16 cellular contexts compared by ENCODE assay signal in genomic region chr1:246106342-246106763, GRCh38.
DNase-seq lines count a peak whose midpoint lies in the region; ATAC-seq, FAIRE-seq and TF ChIP-seq lines count a peak whose summit lies in the region.
"Had no signal": no experiment of that assay in that cellular context is flagged by ENCODE, and none has a peak within 500 bp of the region (broad histone marks: within the 10 kb centered on the region; RNA-seq: fewer than 3 reads in every experiment).

No MANE protein-coding gene starts in this region.

- CTCF ChIA-PET in activated CD4-positive, alpha-beta T cell treated with anti-CD3 and anti-CD28 coated beads, Interleukin-2, amount 10 ng/mL, durations not matched to agents 7 days and 5 days (lab: Charles Lee), result no interaction called here

- TF ChIP-seq CTCF in keratinocyte (optimal IDR thresholded peaks at IDR 0.05 in 1 of 3, IDR thresholded peaks at IDR 0.05 in 1 of 3, conservative IDR thresholded peaks at IDR 0.05 in 1 of 3; ENCODE audit: extremely low read depth in 1 of 3, insufficient read depth in 2 of 3, low read length in 3 of 3), result no peak

- H3K9me3 Mint-ChIP-seq in activated CD4-positive, alpha-beta T cell treated with anti-CD3 and anti-CD28 coated beads, Interleukin-2, amount 10 ng/mL, durations not matched to agents 7 days and 5 days, result no peaks in the 10 kb centered on the region

- H3K79me2 ChIP-seq in keratinocyte (ENCODE audit: control insufficient read depth, insufficient read depth, low read length), result no peaks in the 10 kb centered on the region

- H3K4me3 Mint-ChIP-seq in activated CD4-positive, alpha-beta T cell treated with anti-CD3 and anti-CD28 coated beads, Interleukin-2, amount 10 ng/mL, durations not matched to agents 7 days and 5 days, result no peak overlapping the region
- H3K4me3 Mint-ChIP-seq: naive B cell had no signal

- ATAC-seq in HG03175 (IDR thresholded peaks at IDR 0.05; ENCODE audit: unreplicated experiment), result peak; percentile 94
- no peak for ATAC-seq in stimulated activated naive CD8-positive, alpha-beta T cell treated with anti-CD3 and anti-CD28 coated beads, Interleukin-15, Interleukin-2, amounts not matched to agents 100 U/mL and 50 U/mL, for 24 hours
- no peak for ATAC-seq in left cardiac atrium
- no peak for ATAC-seq in GM18519 (IDR thresholded peaks at IDR 0.05; ENCODE audit: low FRiP score, unreplicated experiment)
- ATAC-seq: upper lobe of right lung had no signal

- H4K20me1 ChIP-seq in keratinocyte (ENCODE audit: control insufficient read depth, extremely low read depth, insufficient read depth, low read length), result no peaks in the 10 kb centered on the region

- no peaks in the 10 kb centered on the region for H3K9me3 ChIP-seq in keratinocyte (ENCODE audit: control insufficient read depth, low read depth, low read length)
- H3K9me3 ChIP-seq: upper lobe of right lung had no signal

- H3K36me3 Mint-ChIP-seq in activated CD4-positive, alpha-beta T cell treated with anti-CD3 and anti-CD28 coated beads, Interleukin-2, amount 10 ng/mL, durations not matched to agents 7 days and 5 days (ENCODE audit: low read depth), result peaks cover under 1% of the 10 kb centered on the region

- no peak overlapping the region for H2AFZ ChIP-seq in keratinocyte (ENCODE audit: control insufficient read depth, low read length)

- no peaks in the 10 kb centered on the region for H3K27me3 Mint-ChIP-seq in activated CD4-positive, alpha-beta T cell treated with anti-CD3 and anti-CD28 coated beads, Interleukin-2, amount 10 ng/mL, durations not matched to agents 7 days and 5 days
- H3K27me3 Mint-ChIP-seq: naive B cell had no signal

- FAIRE-seq in GM18507 (lab: Jason Lieb, UNC) (peak; percentile 45), keratinocyte (lab: Jason Lieb, UNC) (peak; percentile 23)
- FAIRE-seq: islet of Langerhans had no signal

- H3K4me1 Mint-ChIP-seq in activated CD4-positive, alpha-beta T cell treated with anti-CD3 and anti-CD28 coated beads, Interleukin-2, amount 10 ng/mL, durations not matched to agents 7 days and 5 days, result no peaks in the 10 kb centered on the region

- DNase-seq in GM18507 (ENCODE audit: extremely low spot score, insufficient read length, low read depth) (no peak), SIG-M5 treated with dmso at 0.1 percent for 504 hours (lab: John Stamatoyannopoulos, UW; ENCODE audit: unreplicated experiment) (peak; percentile 98), keratinocyte (ENCODE audit: low read depth, low spot score) (no peak), left cardiac atrium (no peak)
- DNase-seq in activated CD4-positive, alpha-beta T cell treated with anti-CD3 and anti-CD28 coated beads, Interleukin-2, amount 10 ng/mL, durations not matched to agents 7 days and 5 days, result no peak
- no peak for DNase-seq in stimulated activated naive CD8-positive, alpha-beta T cell treated with anti-CD3 and anti-CD28 coated beads, Interleukin-15, Interleukin-2, amounts not matched to agents 100 U/mL and 50 U/mL, for 24 hours
- DNase-seq: activated CD4-positive, alpha-beta T cell treated with anti-CD3 and anti-CD28 coated beads, Interleukin-2, amount 50 U/mL, for 1 hour; activated effector memory CD4-positive, alpha-beta T cell treated with Interleukin-2 at 50 U/mL for 16 hours; Karpas-422; naive B cell; SHP77; upper lobe of right lung had no signal

- dilution Hi-C loops in keratinocyte (cut with MboI; ENCODE audit: extremely low pct_ligation_motif_present, low sequenced_read_pairs), result no loop called here

- H3K4me2 ChIP-seq in keratinocyte (ENCODE audit: control insufficient read depth, extremely low read depth, insufficient read depth, low read depth, low read length), result no peak overlapping the region

- H3K27ac ChIP-seq in keratinocyte (ENCODE audit: control insufficient read depth, insufficient read depth, low read length), result no peak overlapping the region
- H3K27ac ChIP-seq: C4-2B, upper lobe of right lung had no signal

- POLR2A ChIA-PET in activated CD4-positive, alpha-beta T cell treated with anti-CD3 and anti-CD28 coated beads, Interleukin-2, amount 10 ng/mL, durations not matched to agents 7 days and 5 days (lab: Charles Lee), result no interaction called here

- H3K36me3 ChIP-seq in keratinocyte (ENCODE audit: control insufficient read depth in 2 of 2, extremely low read depth in 1 of 2, insufficient read depth in 2 of 2, low read length in 2 of 2), result no peaks in the 10 kb centered on the region
- H3K36me3 ChIP-seq: upper lobe of right lung had no signal

- H3K4me1 ChIP-seq in keratinocyte (ENCODE audit: control insufficient read depth, extremely low read depth, insufficient read depth, low read length), result peaks cover 18% of the 10 kb centered on the region
- H3K4me1 ChIP-seq: upper lobe of right lung had no signal

- no peak overlapping the region for H3K27ac Mint-ChIP-seq in activated CD4-positive, alpha-beta T cell treated with anti-CD3 and anti-CD28 coated beads, Interleukin-2, amount 10 ng/mL, durations not matched to agents 7 days and 5 days

- no peak overlapping the region for H3K9ac ChIP-seq in keratinocyte (ENCODE audit: control insufficient read depth, extremely low read depth, insufficient read depth, low read length)

- H3K9me1 ChIP-seq in keratinocyte (ENCODE audit: control insufficient read depth, extremely low read depth, insufficient read depth, low read length), result no peaks in the 10 kb centered on the region

- no peak overlapping the region for H3K4me3 ChIP-seq in keratinocyte (ENCODE audit: control insufficient read depth in 2 of 3, extremely low read depth in 1 of 3, insufficient read depth in 2 of 3, low read depth in 1 of 3, low read length in 3 of 3)
- H3K4me3 ChIP-seq: upper lobe of right lung had no signal

- intact Hi-C loops in left cardiac atrium (cut with DNase I), result no loop called here

- H3K27me3 ChIP-seq in keratinocyte (ENCODE audit: control insufficient read depth, extremely low read depth, insufficient read depth, low read length), result no peaks in the 10 kb centered on the region
- H3K27me3 ChIP-seq: upper lobe of right lung had no signal
